ENCODE assay signal across 9 cellular contexts in genomic region chr21:14687277-14687642, GRCh38.
A peak's percentile ranks its signal among the peaks of the same experiment; 100 is the strongest.
DNase-seq lines count a peak whose midpoint lies in the region; ATAC-seq and TF ChIP-seq lines count a peak whose summit lies in the region.
"Had no signal": no experiment of that assay in that cellular context is flagged by ENCODE, and none has a peak within 500 bp of the region (broad histone marks: within the 10 kb centered on the region; RNA-seq: fewer than 3 reads in every experiment).

No MANE protein-coding gene starts in this region.

- H3K4me3 ChIP-seq in A673 (ENCODE audit: low read depth, low read length, poor library complexity, severe bottlenecking), result no peak overlapping the region

- H3K9me3 ChIP-seq in A673 (ENCODE audit: low read depth, low read length, poor library complexity, severe bottlenecking), result no peaks in the 10 kb centered on the region

- no peak for TF ChIP-seq CTCF in A673 (conservative IDR thresholded peaks at IDR 0.05; ENCODE audit: low read depth, low read length)

- H3K36me3 ChIP-seq in A673 (ENCODE audit: insufficient read depth, low read length, poor library complexity, severe bottlenecking), result no peaks in the 10 kb centered on the region

- H3K4me1 Mint-ChIP-seq in activated naive CD8-positive, alpha-beta T cell treated with anti-CD3 and anti-CD28 coated beads, Interleukin-2, amount 50 U/mL, for 24 hours, result peaks cover 65% of the 10 kb centered on the region

- DNase-seq in GDM1 (lab: John Stamatoyannopoulos, UW), result peak; percentile 27
- DNase-seq in activated naive CD8-positive, alpha-beta T cell treated with anti-CD3 and anti-CD28 coated beads, Interleukin-2, amount 50 U/mL, for 24 hours, result no peak
- no peak for DNase-seq in globus pallidus (ENCODE audit: low spot score)
- no peak for DNase-seq in anterior cingulate cortex (lab: John Stamatoyannopoulos, UW)
- DNase-seq in activated CD4-positive, alpha-beta T cell treated with anti-CD3 and anti-CD28 coated beads for 1 hour, result no peak
- DNase-seq in A673 (ENCODE audit: low spot score), result no peak
- DNase-seq: NCI-H2227 treated with DMSO at 0.1 percent for 48 hours had no signal

- peaks cover 4% of the 10 kb centered on the region for H3K4me1 ChIP-seq in A673 (ENCODE audit: insufficient read depth, low read length, poor library complexity, severe bottlenecking)

- no TSS peak for BruUV-seq in A673 (replicated peaks; lab: Mats Ljungman, UMichigan)

- no peaks in the 10 kb centered on the region for H3K36me3 Mint-ChIP-seq in activated naive CD8-positive, alpha-beta T cell treated with anti-CD3 and anti-CD28 coated beads, Interleukin-2, amount 50 U/mL, for 24 hours (ENCODE audit: low read depth)

- H3K27me3 Mint-ChIP-seq in activated naive CD8-positive, alpha-beta T cell treated with anti-CD3 and anti-CD28 coated beads, Interleukin-2, amount 50 U/mL, for 24 hours, result no peaks in the 10 kb centered on the region

- peak; percentile 44 for ATAC-seq in GM21367 (IDR thresholded peaks at IDR 0.05; ENCODE audit: unreplicated experiment)
- peak; percentile 68 for ATAC-seq in HG03378 (IDR thresholded peaks at IDR 0.05; ENCODE audit: unreplicated experiment)
- ATAC-seq in activated naive CD8-positive, alpha-beta T cell treated with anti-CD3 and anti-CD28 coated beads, Interleukin-2, amount 50 U/mL, for 24 hours, result peak; percentile 56

- intact Hi-C loops in A673 (cut with micrococcal nuclease; ENCODE audit: unreplicated experiment), result no loop called here

- no peak overlapping the region for H3K27ac ChIP-seq in A673 (ENCODE audit: low read depth, low read length, poor library complexity, severe bottlenecking)

- H3K4me3 Mint-ChIP-seq in activated naive CD8-positive, alpha-beta T cell treated with anti-CD3 and anti-CD28 coated beads, Interleukin-2, amount 50 U/mL, for 24 hours, result no peak overlapping the region

- POLR2A ChIA-PET in A673 (lab: Charles Lee; ENCODE audit: low non-redundant PET), result no interaction called here

- peaks cover 20% of the 10 kb centered on the region for H3K9me3 Mint-ChIP-seq in activated naive CD8-positive, alpha-beta T cell treated with anti-CD3 and anti-CD28 coated beads, Interleukin-2, amount 50 U/mL, for 24 hours

- CTCF ChIA-PET in A673 (lab: Charles Lee), result no interaction called here

- H3K27ac Mint-ChIP-seq in activated naive CD8-positive, alpha-beta T cell treated with anti-CD3 and anti-CD28 coated beads, Interleukin-2, amount 50 U/mL, for 24 hours, result no peak overlapping the region

- H3K27me3 ChIP-seq in A673 (replicated peaks; ENCODE audit: insufficient read depth, low read depth, low read length, poor library complexity), result no peaks in the 10 kb centered on the region
